Comparison of ENCODE assay signal across 9 cellular contexts in genomic region chr7:44980393-44981034, GRCh38.
DNase-seq lines count a peak whose midpoint lies in the region; ATAC-seq and TF ChIP-seq lines count a peak whose summit lies in the region.
"Had no signal": no experiment of that assay in that cellular context is flagged by ENCODE, and none has a peak within 500 bp of the region (broad histone marks: within the 10 kb centered on the region; RNA-seq: fewer than 3 reads in every experiment).

No MANE protein-coding gene starts in this region.

- peak overlapping the region; percentile 92 for H3K4me3 Mint-ChIP-seq in activated naive CD4-positive, alpha-beta T cell treated with anti-CD3 and anti-CD28 coated beads, Interleukin-2, amount 50 U/mL, for 24 hours

- H3K36me3 ChIP-seq in muscle layer of colon (ENCODE audit: insufficient read depth, low read length), result peaks cover 31% of the 10 kb centered on the region

- peak overlapping the region; percentile 10 for H3K27ac ChIP-seq in muscle layer of colon (ENCODE audit: low read depth, low read length)

- peaks cover 10% of the 10 kb centered on the region for H3K4me1 ChIP-seq in muscle layer of colon (ENCODE audit: insufficient read depth, low read length)
- H3K4me1 ChIP-seq: right lobe of liver had no signal

- no peak overlapping the region for H3K9ac ChIP-seq in muscle layer of colon (ENCODE audit: low read length)

- peak; percentile 91 for DNase-seq in NOMO-1 treated with dmso at 0.1 percent for 144 hours (lab: John Stamatoyannopoulos, UW; ENCODE audit: unreplicated experiment)
- no peak for DNase-seq in COLO829 (ENCODE audit: low spot score)
- no peak for DNase-seq in GF-D8 (lab: John Stamatoyannopoulos, UW)
- no peak for DNase-seq in germinal center (ENCODE audit: low spot score)
- DNase-seq: right lobe of liver had no signal

- H3K9me3 Mint-ChIP-seq in activated naive CD4-positive, alpha-beta T cell treated with anti-CD3 and anti-CD28 coated beads, Interleukin-2, amount 50 U/mL, for 24 hours, result no peaks in the 10 kb centered on the region

- H3K27me3 Mint-ChIP-seq in activated naive CD4-positive, alpha-beta T cell treated with anti-CD3 and anti-CD28 coated beads, Interleukin-2, amount 50 U/mL, for 24 hours, result no peaks in the 10 kb centered on the region

- H3K4me1 Mint-ChIP-seq in activated naive CD4-positive, alpha-beta T cell treated with anti-CD3 and anti-CD28 coated beads, Interleukin-2, amount 50 U/mL, for 24 hours, result peaks cover 89% of the 10 kb centered on the region

- peaks cover 34% of the 10 kb centered on the region for H3K36me3 Mint-ChIP-seq in activated naive CD4-positive, alpha-beta T cell treated with anti-CD3 and anti-CD28 coated beads, Interleukin-2, amount 50 U/mL, for 24 hours

- no peaks in the 10 kb centered on the region for H3K9me3 ChIP-seq in muscle layer of colon (ENCODE audit: low read length)
- H3K9me3 ChIP-seq: right lobe of liver had no signal

- no peak overlapping the region for H3K4me3 ChIP-seq in muscle layer of colon (ENCODE audit: low read depth in 1 of 2, low read length in 2 of 2)
- H3K4me3 ChIP-seq: right lobe of liver had no signal

- peak; percentile 7 for TF ChIP-seq POLR2A in GM15510 (IDR thresholded peaks at IDR 0.05; ENCODE audit: borderline replicate concordance, extremely low read depth, insufficient read length)

- H3K27ac Mint-ChIP-seq in activated naive CD4-positive, alpha-beta T cell treated with anti-CD3 and anti-CD28 coated beads, Interleukin-2, amount 50 U/mL, for 24 hours, result peak overlapping the region; percentile 87

- no peaks in the 10 kb centered on the region for H3K27me3 ChIP-seq in muscle layer of colon (ENCODE audit: control insufficient read depth in 1 of 2, insufficient read depth in 2 of 2, low read length in 2 of 2)
- H3K27me3 ChIP-seq: right lobe of liver had no signal

- ATAC-seq in HG02571 (IDR thresholded peaks at IDR 0.05; ENCODE audit: unreplicated experiment), result peak; percentile 47
